ENCODE assay signal across 13 cellular contexts in genomic region chr1:217274927-217275616, GRCh38.
A peak's percentile ranks its signal among the peaks of the same experiment; 100 is the strongest.
DNase-seq lines count a peak whose midpoint lies in the region; ATAC-seq and TF ChIP-seq lines count a peak whose summit lies in the region.
"Had no signal": no experiment of that assay in that cellular context is flagged by ENCODE, and none has a peak within 500 bp of the region (broad histone marks: within the 10 kb centered on the region; RNA-seq: fewer than 3 reads in every experiment).

No MANE protein-coding gene starts in this region.

- no peaks in the 10 kb centered on the region for H4K20me1 ChIP-seq in mammary epithelial cell (ENCODE audit: insufficient read depth, low read length)

- H2AFZ ChIP-seq in mammary epithelial cell (ENCODE audit: low read depth, low read length) (peak overlapping the region; percentile 66), mesenchymal stem cell (ENCODE audit: low read depth, low read length) (no peak overlapping the region)

- DNase-seq in GM03348 (ENCODE audit: low spot score) (peak; percentile 9), HPDE6-E6E7 (ENCODE audit: extremely low spot score) (peak; percentile 35), mammary epithelial cell (peak; percentile 71), mesenchymal stem cell (peak; percentile 66), SIG-M5 treated with dmso at 0.1 percent for 504 hours (lab: John Stamatoyannopoulos, UW; ENCODE audit: unreplicated experiment) (no peak), AG08395 (ENCODE audit: low spot score) (no peak), heart right ventricle (no peak)
- DNase-seq: adrenal gland, left ventricle myocardium inferior, NCI-H1105 treated with DMSO at 0.1 percent for 48 hours, substantia nigra had no signal

- CTCF ChIA-PET in mammary epithelial cell (lab: Charles Lee; ENCODE audit: low non-redundant PET), result no interaction called here

- WGBS in mammary epithelial cell (ENCODE audit: low coverage, missing lambda C conversion rate), result 27% methylated on average over 2 of the region's 2 CpGs
- WGBS in mesenchymal stem cell, result 20% methylated on average over 1 of the region's 2 CpGs
- 66 to 74% methylated on average over 2 of the region's 2 CpGs for WGBS in heart right ventricle, 2 donors

- no peak overlapping the region for H2BK15ac ChIP-seq in mesenchymal stem cell (ENCODE audit: low read depth, poor library complexity, severe bottlenecking)

- H3K4me3 ChIP-seq in mammary epithelial cell (replicated peaks in 1 of 3; ENCODE audit: insufficient read depth in 1 of 3, low read depth in 2 of 3, low read length in 3 of 3), result no peak overlapping the region
- H3K4me3 ChIP-seq in mesenchymal stem cell (ENCODE audit: insufficient read depth in 1 of 2, low read depth in 1 of 2, low read length in 2 of 2), result peak overlapping the region in 1 of 2 experiments; percentile 31
- no peak overlapping the region for H3K4me3 ChIP-seq in heart right ventricle
- H3K4me3 ChIP-seq: adrenal gland, left ventricle myocardium inferior had no signal

- peak overlapping the region; percentile 76 for H3K27ac ChIP-seq in mammary epithelial cell (ENCODE audit: insufficient read depth, low read depth, low read length)
- no peak overlapping the region for H3K27ac ChIP-seq in mesenchymal stem cell (ENCODE audit: low read length, poor library complexity, severe bottlenecking)
- no peak overlapping the region for H3K27ac ChIP-seq in heart right ventricle
- H3K27ac ChIP-seq: adrenal gland, left ventricle myocardium inferior, neutrophil had no signal

- dilution Hi-C loops in mammary epithelial cell (cut with HindIII; ENCODE audit: low sequenced_read_pairs), result no loop called here

- H3K79me2 ChIP-seq in mammary epithelial cell (ENCODE audit: insufficient read depth, low read length), result no peaks in the 10 kb centered on the region

- no peak overlapping the region for H2BK12ac ChIP-seq in mesenchymal stem cell (ENCODE audit: low read length in 2 of 2)

- H3K4me1 ChIP-seq in mammary epithelial cell (ENCODE audit: insufficient read depth, low read length) (peaks cover 23% of the 10 kb centered on the region), mesenchymal stem cell (ENCODE audit: control insufficient read depth, insufficient read depth, low read depth, low read length) (no peaks in the 10 kb centered on the region), heart right ventricle (no peaks in the 10 kb centered on the region)
- H3K4me1 ChIP-seq: adrenal gland, left ventricle myocardium inferior had no signal

- no peaks in the 10 kb centered on the region for H3K79me1 ChIP-seq in mesenchymal stem cell (replicated peaks; ENCODE audit: low read length, poor library complexity, severe bottlenecking)

- no TSS peak for BruUV-seq in mammary epithelial cell (replicated peaks; lab: Mats Ljungman, UMichigan)

- H4K8ac ChIP-seq in mesenchymal stem cell (ENCODE audit: low read length), result no peak overlapping the region

- H3K23ac ChIP-seq in mesenchymal stem cell (ENCODE audit: low read length in 2 of 2), result no peak overlapping the region

- ATAC-seq in GM21723 (IDR thresholded peaks at IDR 0.05; ENCODE audit: unreplicated experiment) (no peak), heart right ventricle (no peak)

- TF ChIP-seq CTCF in mammary epithelial cell (conservative IDR thresholded peaks at IDR 0.05 in 1 of 2, IDR thresholded peaks at IDR 0.05 in 1 of 2; ENCODE audit: extremely low read depth in 1 of 2, insufficient read depth in 1 of 2, low read depth in 1 of 2, low read length in 2 of 2) (no peak), heart right ventricle (IDR thresholded peaks at IDR 0.05) (no peak)

- H3K14ac ChIP-seq in mesenchymal stem cell (ENCODE audit: low read length in 2 of 2), result no peak overlapping the region

- H3K4me2 ChIP-seq in mammary epithelial cell (ENCODE audit: insufficient read depth, low read depth, low read length), result peak overlapping the region; percentile 53
- H3K4me2 ChIP-seq in mesenchymal stem cell (ENCODE audit: low read length, poor library complexity, severe bottlenecking), result no peak overlapping the region

- no peak overlapping the region for H3K18ac ChIP-seq in mesenchymal stem cell (ENCODE audit: low read depth in 1 of 2, low read length in 2 of 2)

- no peaks in the 10 kb centered on the region for H3K9me3 ChIP-seq in mammary epithelial cell (replicated peaks; ENCODE audit: insufficient read depth, low read length)
- no peaks in the 10 kb centered on the region for H3K9me3 ChIP-seq in mesenchymal stem cell (ENCODE audit: control insufficient read depth, low read length)
- H3K9me3 ChIP-seq in heart right ventricle, result no peaks in the 10 kb centered on the region
- H3K9me3 ChIP-seq: adrenal gland, left ventricle myocardium inferior, neutrophil had no signal

- H3K9ac ChIP-seq in mammary epithelial cell (ENCODE audit: insufficient read depth, low read length), result no peak overlapping the region
- peak overlapping the region; percentile 78 for H3K9ac ChIP-seq in mesenchymal stem cell (ENCODE audit: low read length)

- H3K36me3 ChIP-seq in mammary epithelial cell (ENCODE audit: insufficient read depth, low read length), result no peaks in the 10 kb centered on the region
- H3K36me3 ChIP-seq in mesenchymal stem cell (ENCODE audit: control insufficient read depth in 1 of 2, insufficient read depth in 2 of 2, low read depth in 1 of 2, low read length in 2 of 2), result no peaks in the 10 kb centered on the region
- H3K36me3 ChIP-seq in heart right ventricle, result no peaks in the 10 kb centered on the region
- H3K36me3 ChIP-seq: adrenal gland, left ventricle myocardium inferior, neutrophil had no signal

- in situ Hi-C loops in mammary epithelial cell (cut with MboI; ENCODE audit: low sequenced_read_pairs in 2 of 2), result no loop called here

- no peak overlapping the region for H4K91ac ChIP-seq in mesenchymal stem cell (ENCODE audit: low read length)

- H2BK5ac ChIP-seq in mesenchymal stem cell (ENCODE audit: low read depth, low read length, poor library complexity, severe bottlenecking), result no peak overlapping the region

- no peak overlapping the region for H2BK120ac ChIP-seq in mesenchymal stem cell (ENCODE audit: low read depth, low read length)

- H3K4ac ChIP-seq in mesenchymal stem cell (ENCODE audit: low read depth in 1 of 2, low read length in 2 of 2), result no peak overlapping the region

- no peak overlapping the region for H2AK5ac ChIP-seq in mesenchymal stem cell (ENCODE audit: low read length, severe bottlenecking)

- intact Hi-C loops in mammary epithelial cell (cut with micrococcal nuclease), result no loop called here
- intact Hi-C loops in heart right ventricle (cut with DNase I), result no loop called here

- no peaks in the 10 kb centered on the region for H3K27me3 ChIP-seq in mammary epithelial cell (ENCODE audit: insufficient read depth, low read length)
- H3K27me3 ChIP-seq in mesenchymal stem cell (ENCODE audit: control insufficient read depth in 1 of 2, insufficient read depth in 1 of 2, low read length in 2 of 2), result no peaks in the 10 kb centered on the region
- H3K27me3 ChIP-seq in heart right ventricle, result no peaks in the 10 kb centered on the region
- H3K27me3 ChIP-seq: adrenal gland, neutrophil had no signal

Comparison
In these comparisons a context has a peak if more than half of its experiments do, and no peak if none do; other contexts are left out.
1. DNase-seq: peak in GM03348 (single experiment), HPDE6-E6E7 (single experiment), mammary epithelial cell (single experiment) and mesenchymal stem cell (single experiment); none in SIG-M5 treated with dmso at 0.1 percent for 504 hours (single experiment), AG08395 (single experiment) and heart right ventricle (0 of 2).